Comparison of ENCODE assay signal across 8 cellular contexts in the genomic region with DNA sequence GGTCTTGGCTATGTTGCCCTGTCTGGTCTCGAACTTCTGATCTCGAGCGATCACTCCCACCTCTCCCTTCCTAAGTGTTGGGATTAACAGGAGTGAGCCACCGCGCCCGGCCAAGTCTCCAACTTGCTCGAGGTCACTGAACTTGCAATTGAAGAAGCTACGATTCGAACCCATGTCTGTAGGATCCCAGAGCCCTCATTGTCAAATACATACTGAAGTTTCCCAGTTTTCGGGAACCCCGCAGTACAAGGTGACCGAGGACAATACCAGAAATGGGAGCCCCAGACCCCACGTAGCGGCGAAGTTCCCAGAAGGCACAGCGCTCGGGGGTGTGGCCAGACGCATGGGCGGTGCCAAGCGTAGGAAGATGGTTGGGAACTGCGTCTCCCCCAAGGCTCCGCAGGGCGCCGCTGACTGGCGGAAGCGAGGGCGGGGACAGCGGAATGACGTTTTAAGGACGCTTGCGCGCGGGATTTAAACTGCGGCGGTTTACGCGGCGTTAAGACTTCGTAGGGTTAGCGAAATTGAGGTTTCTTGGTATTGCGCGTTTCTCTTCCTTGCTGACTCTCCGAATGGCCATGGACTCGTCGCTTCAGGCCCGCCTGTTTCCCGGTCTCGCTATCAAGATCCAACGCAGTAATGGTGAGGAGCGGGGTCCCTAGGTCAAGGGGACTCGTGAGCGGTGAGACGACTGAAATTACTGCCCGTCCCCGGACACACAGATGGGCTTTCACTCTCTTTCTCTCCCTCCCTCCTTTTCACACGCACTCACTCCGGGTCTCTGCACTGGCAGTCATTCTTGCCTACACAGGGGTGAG.
DNase-seq lines count a peak whose midpoint lies in the region; ATAC-seq and TF ChIP-seq lines count a peak whose summit lies in the region.

A gene (plus strand): TSS at position 477 of the 818 bp plus-strand sequence. CDS start 96 bp downstream, at position 573.

- DNase-seq in AG09319 (ENCODE audit: extremely low read depth, low read depth), result peak; percentile 92
- DNase-seq in NCI-H446 treated with DMSO at 0.1 percent for 48 hours (lab: John Stamatoyannopoulos, UW), result peak; percentile 97
- DNase-seq in cerebellar nuclear complex (lab: John Stamatoyannopoulos, UW), result peak; percentile 45 to 88
- peak; percentile 96 for DNase-seq in islet precursor cell
- peak; percentile 96 to 98 (median 98) for DNase-seq in stimulated activated CD4-positive, alpha-beta T cell treated with anti-CD3 and anti-CD28 coated beads, Interleukin-12 subunit alpha, Interleukin-12 subunit beta, amount 100 ng/mL, for 48 hours (ENCODE audit: low read depth in 2 of 3, low spot score in 1 of 3)

- TF ChIP-seq CTCF in AG09319 (IDR thresholded peaks at IDR 0.05; ENCODE audit: low read depth, low read length), result no peak

- ATAC-seq in GM19035 (IDR thresholded peaks at IDR 0.05; ENCODE audit: unreplicated experiment) (peak; percentile 98), HG03354 (IDR thresholded peaks at IDR 0.05; ENCODE audit: poor library complexity, severe bottlenecking, unreplicated experiment) (peak; percentile 98)
- ATAC-seq in activated CD4-positive, CD25-positive, alpha-beta regulatory T cell treated with anti-CD3 and anti-CD28 coated beads, Interleukin-2, amount 50 U/mL, for 24 hours, result peak; percentile 99

Comparison
In these comparisons a context has a peak if more than half of its experiments do, and no peak if none do; other contexts are left out.
1. Peak in every context shown above with its lines: DNase-seq and ATAC-seq.